In genomic region chr5:149406203-149406978, GRCh38 we compare ENCODE assay signal across 12 cellular contexts. TPM values are rescaled to one million over a fixed set of nuclear protein-coding genes. Genes with fewer than 3 reads are reported as not detected.
DNase-seq lines count a peak whose midpoint lies in the region; ATAC-seq, FAIRE-seq and TF ChIP-seq lines count a peak whose summit lies in the region.
"Had no signal": no experiment of that assay in that cellular context is flagged by ENCODE, and none has a peak within 500 bp of the region (broad histone marks: within the 10 kb centered on the region; RNA-seq: fewer than 3 reads in every experiment).

No MANE protein-coding gene starts in this region.

- intact Hi-C loops in ascending aorta (cut with DNase I) = loop anchor here (1.0 kb wide), 1 partner anchor 23 kb away; no protein-coding TSS in a partner anchor
- intact Hi-C loops in cardiac septum (cut with DNase I) = no loop called here

- H3K27ac ChIP-seq in ascending aorta (peak overlapping the region; percentile 88 to 90), parathyroid adenoma (peak overlapping the region; percentile 24)
- no peak overlapping the region for H3K27ac ChIP-seq in effector memory CD4-positive, alpha-beta T cell (ENCODE audit: insufficient read depth, low read length, poor library complexity, severe bottlenecking)
- H3K27ac ChIP-seq: C4-2B had no signal

- FAIRE-seq in RCC 7860 (lab: Jason Lieb, UNC) = no peak

- peak; percentile 16 for TF ChIP-seq CTCF in AG09319 (IDR thresholded peaks at IDR 0.05; ENCODE audit: low read depth, low read length)
- TF ChIP-seq CTCF in ascending aorta (IDR thresholded peaks at IDR 0.05) = peak in 2 of 3 experiments; percentile 15 to 25
- TF ChIP-seq CTCF in parathyroid adenoma (IDR thresholded peaks at IDR 0.05) = no peak

- H3K4me3 ChIP-seq in ascending aorta (peak overlapping the region; percentile 64 to 87), parathyroid adenoma (ENCODE audit: low read depth, low read length) (no peak overlapping the region)
- H3K4me3 ChIP-seq in effector memory CD4-positive, alpha-beta T cell (ENCODE audit: insufficient read depth, low read depth, low read length, poor library complexity, severe bottlenecking) = no peak overlapping the region

- H3K9me3 ChIP-seq in ascending aorta (no peaks in the 10 kb centered on the region), parathyroid adenoma (ENCODE audit: control insufficient read depth, low read length) (no peaks in the 10 kb centered on the region)
- H3K9me3 ChIP-seq in effector memory CD4-positive, alpha-beta T cell (ENCODE audit: control insufficient read depth, low read length) = no peaks in the 10 kb centered on the region

- H3K36me3 ChIP-seq in ascending aorta (peaks cover 40 to 41% of the 10 kb centered on the region in 2 donors), parathyroid adenoma (ENCODE audit: control insufficient read depth, insufficient read depth, low read length) (no peaks in the 10 kb centered on the region)
- no peaks in the 10 kb centered on the region for H3K36me3 ChIP-seq in effector memory CD4-positive, alpha-beta T cell (ENCODE audit: control insufficient read depth, insufficient read depth, low read length)

- H3K4me1 ChIP-seq in ascending aorta (peaks cover 16 to 27% of the 10 kb centered on the region in 2 donors), parathyroid adenoma (no peaks in the 10 kb centered on the region)
- H3K4me1 ChIP-seq in effector memory CD4-positive, alpha-beta T cell (ENCODE audit: control insufficient read depth, insufficient read depth, low read length, poor library complexity, severe bottlenecking) = no peaks in the 10 kb centered on the region

- H3K79me2 ChIP-seq in parathyroid adenoma = no peaks in the 10 kb centered on the region

- H2AFZ ChIP-seq in parathyroid adenoma = no peak overlapping the region

- no peak overlapping the region for H3K4me2 ChIP-seq in parathyroid adenoma (ENCODE audit: low read length)

- H3K9ac ChIP-seq in parathyroid adenoma = no peak overlapping the region

- H3K27me3 ChIP-seq in ascending aorta (no peaks in the 10 kb centered on the region), parathyroid adenoma (ENCODE audit: control insufficient read depth, insufficient read depth, low read length) (no peaks in the 10 kb centered on the region)
- no peaks in the 10 kb centered on the region for H3K27me3 ChIP-seq in effector memory CD4-positive, alpha-beta T cell (replicated peaks; ENCODE audit: control insufficient read depth, insufficient read depth, low read length, poor library complexity, severe bottlenecking)

- DNase-seq in AG09319 (ENCODE audit: extremely low read depth, low read depth) (peak; percentile 96), ascending aorta (ENCODE audit: low spot score in 2 of 2) (peak; percentile 80 to 94), cardiac septum (ENCODE audit: low spot score) (peak; percentile 83), RCC 7860 (ENCODE audit: low spot score) (no peak)
- no peak for DNase-seq in effector memory CD4-positive, alpha-beta T cell
- DNase-seq in activated effector memory CD4-positive, alpha-beta T cell treated with anti-CD3 and anti-CD28 coated beads, Interleukin-2, amount 50 U/mL, for 16 hours = no peak
- DNase-seq: naive thymus-derived CD8-positive, alpha-beta T cell; NCI-H2107 had no signal

- no peak for ATAC-seq in HG02763 (IDR thresholded peaks at IDR 0.05; ENCODE audit: unreplicated experiment)
- ATAC-seq: naive thymus-derived CD8-positive, alpha-beta T cell; stimulated activated memory B cell treated with anti-CD40 and anti-IgM and Interleukin-4, amounts not matched to agents 10 μg/mL and 1 μg/mL and 100 μg/mL, for 72 hours had no signal

RNA-seq across cellular contexts. Expression of gene IL17B, which starts 27.3 kb away (rescaled TPM):
- 46.8 TPM for total RNA-seq in ascending aorta
- not detected for total RNA-seq in cardiac septum
- total RNA-seq: naive thymus-derived CD8-positive, alpha-beta T cell had no signal

RNA-seq across cellular contexts. Expression of gene PCYOX1L, which starts 48.5 kb away (rescaled TPM):
- 1.5 TPM for total RNA-seq in ascending aorta
- 4.3 TPM for total RNA-seq in cardiac septum

Comparison
In these comparisons a context has a peak if more than half of its experiments do, and no peak if none do; other contexts are left out.
1. DNase-seq: peak in AG09319 (single experiment), ascending aorta (2 of 2) and cardiac septum (single experiment); none in RCC 7860 (single experiment), effector memory CD4-positive, alpha-beta T cell (0 of 3) and activated effector memory CD4-positive, alpha-beta T cell treated with anti-CD3 and anti-CD28 coated beads, Interleukin-2, amount 50 U/mL, for 16 hours (single experiment).
2. H3K4me3 ChIP-seq: peak in ascending aorta (2 of 2); none in parathyroid adenoma (single experiment) and effector memory CD4-positive, alpha-beta T cell (single experiment).
3. RNA of gene IL17B, which starts 27.3 kb away (total RNA-seq): 46.8 TPM in ascending aorta (single experiment); not detected in cardiac septum (single experiment); every median in the first group is over 10 times any median in the second.